ENCODE assay signal across 11 cellular contexts in the genomic region with DNA sequence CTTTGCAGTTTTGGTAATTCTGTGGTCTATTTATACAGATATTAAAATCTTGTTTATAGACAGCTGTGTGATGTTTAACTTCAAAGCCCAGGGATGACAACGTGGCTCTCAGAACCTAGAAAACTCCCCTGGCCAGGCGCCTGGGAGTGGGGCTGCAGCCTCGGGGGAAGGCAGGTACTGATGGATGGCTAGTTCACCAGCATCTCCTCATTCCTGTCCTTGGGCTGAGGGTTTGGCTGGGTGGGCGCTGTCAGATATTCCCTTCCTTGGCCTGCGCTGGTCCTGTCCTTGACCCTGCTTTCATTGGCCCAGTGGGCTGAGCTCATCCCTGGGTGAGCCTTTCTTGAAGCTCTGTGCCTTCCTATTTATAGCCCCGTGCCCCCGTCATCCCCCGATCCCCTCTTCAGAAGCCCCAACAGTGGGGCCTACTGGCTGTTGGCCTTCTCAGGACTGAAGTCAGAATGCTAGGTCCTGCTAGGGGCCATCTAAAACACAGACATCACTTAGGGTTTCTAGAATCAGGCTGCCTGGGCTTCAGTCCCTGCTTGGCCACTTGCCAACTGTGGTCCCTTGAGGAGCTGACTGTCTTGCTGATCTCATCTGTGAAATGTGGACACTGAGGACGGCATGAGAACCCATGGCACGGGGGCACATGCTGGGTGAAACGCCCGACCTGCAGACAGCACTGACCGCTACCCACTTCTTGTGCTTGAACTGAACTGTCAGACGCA. TPM values are rescaled to one million over a fixed set of nuclear protein-coding genes. Genes with fewer than 3 reads are reported as not detected.
DNase-seq lines count a peak whose midpoint lies in the region; ATAC-seq and TF ChIP-seq lines count a peak whose summit lies in the region.
"Had no signal": no experiment of that assay in that cellular context is flagged by ENCODE, and none has a peak within 500 bp of the region (broad histone marks: within the 10 kb centered on the region; RNA-seq: fewer than 3 reads in every experiment).

No MANE protein-coding gene starts in this region.

- H3K36me3 ChIP-seq in HEK293 (ENCODE audit: control insufficient read depth in 2 of 2, insufficient read depth in 1 of 2, low read length in 2 of 2) (peaks cover 3 to 83% of the 10 kb centered on the region in 2 experiments; a peak in 2 of 3 replicates), breast epithelium (peaks cover 6% of the 10 kb centered on the region), WERI-Rb-1 (peaks cover 93% of the 10 kb centered on the region)

- peaks cover 33% of the 10 kb centered on the region for H3K36me3 Mint-ChIP-seq in WTC11
- H3K36me3 Mint-ChIP-seq in stimulated activated effector memory CD8-positive, alpha-beta T cell treated with anti-CD3 and anti-CD28 coated beads, Interleukin-12 subunit alpha, Interleukin-12 subunit beta, amount 100 ng/mL, for 72 hours, result peaks cover 70% of the 10 kb centered on the region

- no peak for DNase-seq in WTC11 (ENCODE audit: low spot score)
- peak; percentile 64 to 81 (median 81) for DNase-seq in right cardiac atrium
- no peak for DNase-seq in stimulated activated effector memory CD8-positive, alpha-beta T cell treated with anti-CD3 and anti-CD28 coated beads, Interleukin-12 subunit alpha, Interleukin-12 subunit beta, amount 100 ng/mL, for 72 hours (ENCODE audit: low spot score in 2 of 2)
- DNase-seq in NCI-H82 treated with DMSO at 0.1 percent for 48 hours (lab: John Stamatoyannopoulos, UW; ENCODE audit: unreplicated experiment), result no peak
- no peak for DNase-seq in activated effector memory CD4-positive, alpha-beta T cell treated with Interleukin-2 at 50 U/mL for 16 hours
- DNase-seq in breast epithelium (ENCODE audit: low spot score in 2 of 2), result no peak
- DNase-seq in WERI-Rb-1, result no peak
- DNase-seq: activated CD4-positive, CD25-positive, alpha-beta regulatory T cell treated with anti-CD3 and anti-CD28 coated beads, Interleukin-2, amount 50 U/mL, for 72 hours; DMS79 treated with DMSO at 0.1 percent for 48 hours had no signal

- ATAC-seq in WTC11, result peak; percentile 2; the same call in 1 of the 2 replicates
- ATAC-seq in right cardiac atrium, result no peak
- no peak for ATAC-seq in stimulated activated effector memory CD8-positive, alpha-beta T cell treated with anti-CD3 and anti-CD28 coated beads, Interleukin-12 subunit alpha, Interleukin-12 subunit beta, amount 100 ng/mL, for 72 hours

- POLR2A ChIA-PET in HEK293 (lab: Yijun Ruan, JAX) (interaction anchor here (0.6 to 2.6 kb wide), 2 partner anchors 21 to 407 kb away, joined by 3 to 10 read pairs; partner anchors contain the start of gene SH3GLB2), WTC11 (lab: Charles Lee) (no interaction called here)

- H3K4me3 ChIP-seq in HEK293 (ENCODE audit: low read depth, low read length), result no peak overlapping the region
- H3K4me3 ChIP-seq in right cardiac atrium (ENCODE audit: low read length), result no peak overlapping the region
- no peak overlapping the region for H3K4me3 ChIP-seq in breast epithelium
- no peak overlapping the region for H3K4me3 ChIP-seq in WERI-Rb-1 (ENCODE audit: low read depth, low read length)

- H3K4me1 Mint-ChIP-seq in WTC11, result 0 out of 2 replicates have a peak, but pooled peaks cover 2% of the 10 kb centered on the region
- peaks cover 5% of the 10 kb centered on the region for H3K4me1 Mint-ChIP-seq in stimulated activated effector memory CD8-positive, alpha-beta T cell treated with anti-CD3 and anti-CD28 coated beads, Interleukin-12 subunit alpha, Interleukin-12 subunit beta, amount 100 ng/mL, for 72 hours
- H3K4me1 Mint-ChIP-seq: activated naive CD4-positive, alpha-beta T cell treated with anti-CD3 and anti-CD28 coated beads, Interleukin-2, amount 50 U/mL, for 24 hours had no signal

- 67% methylated on average over 14 of the region's 14 CpGs for WGBS in right cardiac atrium

- H3K4me3 Mint-ChIP-seq in WTC11, result no peak overlapping the region
- no peak overlapping the region for H3K4me3 Mint-ChIP-seq in stimulated activated effector memory CD8-positive, alpha-beta T cell treated with anti-CD3 and anti-CD28 coated beads, Interleukin-12 subunit alpha, Interleukin-12 subunit beta, amount 100 ng/mL, for 72 hours
- H3K4me3 Mint-ChIP-seq: activated naive CD4-positive, alpha-beta T cell treated with anti-CD3 and anti-CD28 coated beads, Interleukin-2, amount 50 U/mL, for 24 hours had no signal

- H3K9me3 ChIP-seq in HEK293 (ENCODE audit: control insufficient read depth, insufficient read depth, low read depth, low read length), result no peaks in the 10 kb centered on the region
- H3K9me3 ChIP-seq in right cardiac atrium (ENCODE audit: control insufficient read depth, low read length), result no peaks in the 10 kb centered on the region
- no peaks in the 10 kb centered on the region for H3K9me3 ChIP-seq in breast epithelium
- no peaks in the 10 kb centered on the region for H3K9me3 ChIP-seq in WERI-Rb-1 (ENCODE audit: severe bottlenecking)

- no peak for TF ChIP-seq POLR2A in breast epithelium (IDR thresholded peaks at IDR 0.05)

- CTCF ChIA-PET in HEK293 (lab: Yijun Ruan, JAX) (interaction anchor here (0.6 to 3.3 kb wide), 29 partner anchors 9 to 830 kb away, joined by 3 to 31 read pairs (median 4); partner anchors contain the start of genes MIGA2 and SH3GLB2), WTC11 (lab: Charles Lee) (interaction anchor here (0.5 to 2.5 kb wide), 4 partner anchors 21 to 189 kb away, joined by 3 to 11 read pairs (median 4); partner anchors contain the start of genes ENDOG and SH3GLB2)

- H3K27me3 Mint-ChIP-seq in WTC11 (ENCODE audit: low read depth), result no peaks in the 10 kb centered on the region
- H3K27me3 Mint-ChIP-seq: activated naive CD4-positive, alpha-beta T cell treated with anti-CD3 and anti-CD28 coated beads, Interleukin-2, amount 50 U/mL, for 24 hours had no signal

- no peaks in the 10 kb centered on the region for H3K4me1 ChIP-seq in HEK293 (ENCODE audit: control insufficient read depth, insufficient read depth, low read length)
- H3K4me1 ChIP-seq in right cardiac atrium (ENCODE audit: control insufficient read depth, insufficient read depth, low read length), result no peaks in the 10 kb centered on the region
- no peaks in the 10 kb centered on the region for H3K4me1 ChIP-seq in breast epithelium

- H3K27me3 ChIP-seq in right cardiac atrium (ENCODE audit: control insufficient read depth, insufficient read depth) (no peaks in the 10 kb centered on the region), breast epithelium (no peaks in the 10 kb centered on the region), WERI-Rb-1 (ENCODE audit: insufficient read depth, low read depth, severe bottlenecking) (no peaks in the 10 kb centered on the region)

- TF ChIP-seq CTCF in HEK293 (tag by site-specific recombination; IDR thresholded peaks at IDR 0.05) (no peak), WTC11 (IDR thresholded peaks at IDR 0.05) (no peak), breast epithelium (IDR thresholded peaks at IDR 0.05) (no peak), WERI-Rb-1 (IDR thresholded peaks at IDR 0.05; ENCODE audit: low read depth, low read length) (no peak)

- intact Hi-C loops in right cardiac atrium (cut with DNase I), result no loop called here
- intact Hi-C loops in breast epithelium (cut with DNase I; ENCODE audit: low total_unique reads), result no loop called here

- peak overlapping the region; percentile 61; the same call in 1 of the 2 replicates for H3K27ac Mint-ChIP-seq in WTC11
- H3K27ac Mint-ChIP-seq in stimulated activated effector memory CD8-positive, alpha-beta T cell treated with anti-CD3 and anti-CD28 coated beads, Interleukin-12 subunit alpha, Interleukin-12 subunit beta, amount 100 ng/mL, for 72 hours, result peak overlapping the region; percentile 81

- H3K27ac ChIP-seq in HEK293 (ENCODE audit: extremely low read depth, low read depth, low read length) (no peak overlapping the region), right cardiac atrium (ENCODE audit: low read length) (no peak overlapping the region), breast epithelium (peak overlapping the region in 1 of 2 donors; percentile 13), WERI-Rb-1 (no peak overlapping the region)

- no peaks in the 10 kb centered on the region for H3K9me3 Mint-ChIP-seq in WTC11
- no peaks in the 10 kb centered on the region for H3K9me3 Mint-ChIP-seq in stimulated activated effector memory CD8-positive, alpha-beta T cell treated with anti-CD3 and anti-CD28 coated beads, Interleukin-12 subunit alpha, Interleukin-12 subunit beta, amount 100 ng/mL, for 72 hours
- H3K9me3 Mint-ChIP-seq: activated naive CD4-positive, alpha-beta T cell treated with anti-CD3 and anti-CD28 coated beads, Interleukin-2, amount 50 U/mL, for 24 hours had no signal

TF ChIP-seq in HEK293, 187 proteins besides CTCF, POLR2A, EP300 and RAD21 (continues in another document):
- TF ChIP-seq ZNF768 (tag by site-specific recombination; IDR thresholded peaks at IDR 0.05) (no peak), SP7 (tag by site-specific recombination; IDR thresholded peaks at IDR 0.05) (peak; percentile 4; the same call in 1 of the 2 replicates), OSR2 (tag by site-specific recombination; IDR thresholded peaks at IDR 0.05) (no peak), ZBTB21 (tag by site-specific recombination; IDR thresholded peaks at IDR 0.05) (no peak)

TF ChIP-seq in WTC11, 78 proteins besides CTCF, POLR2A, EP300 and RAD21 (continues in another document):
- no peak for TF ChIP-seq ZBTB21 (CRISPR knock-in tag; IDR thresholded peaks at IDR 0.05; ENCODE audit: borderline replicate concordance)
- no peak for TF ChIP-seq FOXJ3 (CRISPR knock-in tag; IDR thresholded peaks at IDR 0.05; ENCODE audit: borderline replicate concordance)

RNA-seq across cellular contexts. Expression of gene SH3GLB2, which starts 20.9 kb away (rescaled TPM):
- total RNA-seq in WTC11 (2021) (59.7 to 65.7 TPM (median 62.9 TPM) in 3 replicates), right cardiac atrium (10 to 100 TPM; 36.1 to 47.4 (median 40.2) TPM), breast epithelium (100 to 1,000 TPM in 2 of 3 donors, 10 to 100 TPM in 1; 59.2 to 227 (median 150) TPM)
- polyA plus RNA-seq in right cardiac atrium, result 45.1 TPM

RNA-seq across cellular contexts. Expression of gene MIGA2, which starts 29.2 kb away (rescaled TPM):
- 39.9 to 61.7 TPM (median 48.0 TPM) in 3 replicates for total RNA-seq in WTC11 (2021)
- 10 to 100 TPM; 30.3 to 40.7 (median 36.2) TPM for total RNA-seq in right cardiac atrium
- polyA plus RNA-seq in right cardiac atrium, result 35.8 TPM
- total RNA-seq in breast epithelium, result 10 to 100 TPM; 25.3 to 28.8 (median 27.9) TPM

RNA-seq across cellular contexts. Expression of gene NUP188, which starts 59.7 kb away (rescaled TPM):
- 71.3 to 98.9 TPM (median 73.5 TPM) in 3 replicates for total RNA-seq in WTC11 (2021)
- 10 to 100 TPM; 16.1 to 24.6 (median 17.8) TPM for total RNA-seq in right cardiac atrium
- 9.8 TPM for polyA plus RNA-seq in right cardiac atrium
- 10 to 100 TPM; 32.3 to 49.5 (median 36.0) TPM for total RNA-seq in breast epithelium

RNA-seq across cellular contexts. Expression of gene DOLK, which starts 59.8 kb away (rescaled TPM):
- 14.8 to 15.1 TPM (median 15.1 TPM) in 3 replicates for total RNA-seq in WTC11 (2021)
- 10 to 100 TPM; 10.0 to 11.8 (median 11.2) TPM for total RNA-seq in right cardiac atrium
- polyA plus RNA-seq in right cardiac atrium, result 9.6 TPM
- 10 to 100 TPM; 11.1 to 16.2 (median 14.3) TPM for total RNA-seq in breast epithelium

Comparison
In these comparisons a context has a peak if more than half of its experiments do, and no peak if none do; other contexts are left out.
1. DNase-seq: peak in right cardiac atrium (3 of 3); none in WTC11 (single experiment), stimulated activated effector memory CD8-positive, alpha-beta T cell treated with anti-CD3 and anti-CD28 coated beads, Interleukin-12 subunit alpha, Interleukin-12 subunit beta, amount 100 ng/mL, for 72 hours (0 of 2), NCI-H82 treated with DMSO at 0.1 percent for 48 hours (single experiment), activated effector memory CD4-positive, alpha-beta T cell treated with Interleukin-2 at 50 U/mL for 16 hours (single experiment), breast epithelium (0 of 2) and WERI-Rb-1 (single experiment).